In the genomic region with DNA sequence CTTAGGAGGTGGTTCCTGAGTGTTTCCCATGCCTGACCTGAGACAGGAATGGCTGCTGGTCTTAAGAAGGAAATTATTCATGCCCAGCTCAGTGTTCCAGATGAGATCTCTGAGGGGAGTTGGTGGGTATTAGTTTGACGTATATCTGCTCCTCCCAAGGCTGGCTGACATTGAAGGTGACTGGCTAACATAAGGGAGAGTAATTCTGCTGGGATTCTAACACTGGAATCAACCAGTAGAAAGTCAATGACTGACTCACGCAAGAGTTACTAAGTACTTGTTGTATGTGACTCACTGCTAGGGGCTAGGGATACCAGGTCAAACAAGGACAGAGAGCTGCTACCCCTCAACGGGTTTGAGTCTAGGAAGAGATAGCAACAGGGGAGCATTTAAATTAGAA, we compare ENCODE assay signal across 22 cellular contexts.
"Had no signal": no experiment of that assay in that cellular context is flagged by ENCODE, and none has a peak within 500 bp of the region (broad histone marks: within the 10 kb centered on the region; RNA-seq: fewer than 3 reads in every experiment).

No MANE protein-coding gene starts in this region.

- ATAC-seq: activated CD8-positive, alpha-beta memory T cell treated with anti-CD3 and anti-CD28 coated beads, Interleukin-2, amount 10 ng/mL, durations not matched to agents 7 days and 5 days; PC-3; T-helper 17 cell had no signal

- H3K4me3 ChIP-seq: ascending aorta, cardiac muscle cell had no signal

- H3K9me3 ChIP-seq: ascending aorta had no signal

- DNase-seq: activated B cell treated with CpG ODN at 0.5 μM for 24 hours; activated CD4-positive, alpha-beta T cell treated with anti-CD3 and anti-CD28 coated beads for 1 hour; activated CD4-positive, alpha-beta T cell treated with anti-CD3 and anti-CD28 coated beads, Interleukin-2, amount 10 ng/mL, durations not matched to agents 24 days and 14 days; activated CD4-positive, alpha-beta T cell treated with anti-CD3 and anti-CD28 coated beads, Interleukin-2, amount 50 U/mL, for 48 hours; activated CD8-positive, alpha-beta memory T cell treated with anti-CD3 and anti-CD28 coated beads, Interleukin-2, amount 10 ng/mL, durations not matched to agents 7 days and 5 days; activated effector memory CD4-positive, alpha-beta T cell treated with Interleukin-2 at 50 U/mL for 16 hours; activated naive CD4-positive, alpha-beta T cell; activated T-cell treated with anti-CD3 and anti-CD28 coated beads, Interleukin-2, amount 50 U/mL, for 24 hours; Karpas-422; MM.1S; NCI-H1105; NCI-H1436; NCI-H1694 treated with DMSO at 0.1 percent for 48 hours; NCI-H2029 treated with DMSO at 0.1 percent for 48 hours; NCI-H510A treated with DMSO at 0.1 percent for 48 hours; NCI-H69; PC-3; SIG-M5; T-helper 17 cell; T-helper 9 cell had no signal

- H3K27me3 ChIP-seq: ascending aorta had no signal

- H3K36me3 ChIP-seq: ascending aorta, cardiac muscle cell had no signal

- H3K4me1 ChIP-seq: ascending aorta had no signal

- H3K27ac ChIP-seq: ascending aorta, cardiac muscle cell had no signal
